In the genomic region with DNA sequence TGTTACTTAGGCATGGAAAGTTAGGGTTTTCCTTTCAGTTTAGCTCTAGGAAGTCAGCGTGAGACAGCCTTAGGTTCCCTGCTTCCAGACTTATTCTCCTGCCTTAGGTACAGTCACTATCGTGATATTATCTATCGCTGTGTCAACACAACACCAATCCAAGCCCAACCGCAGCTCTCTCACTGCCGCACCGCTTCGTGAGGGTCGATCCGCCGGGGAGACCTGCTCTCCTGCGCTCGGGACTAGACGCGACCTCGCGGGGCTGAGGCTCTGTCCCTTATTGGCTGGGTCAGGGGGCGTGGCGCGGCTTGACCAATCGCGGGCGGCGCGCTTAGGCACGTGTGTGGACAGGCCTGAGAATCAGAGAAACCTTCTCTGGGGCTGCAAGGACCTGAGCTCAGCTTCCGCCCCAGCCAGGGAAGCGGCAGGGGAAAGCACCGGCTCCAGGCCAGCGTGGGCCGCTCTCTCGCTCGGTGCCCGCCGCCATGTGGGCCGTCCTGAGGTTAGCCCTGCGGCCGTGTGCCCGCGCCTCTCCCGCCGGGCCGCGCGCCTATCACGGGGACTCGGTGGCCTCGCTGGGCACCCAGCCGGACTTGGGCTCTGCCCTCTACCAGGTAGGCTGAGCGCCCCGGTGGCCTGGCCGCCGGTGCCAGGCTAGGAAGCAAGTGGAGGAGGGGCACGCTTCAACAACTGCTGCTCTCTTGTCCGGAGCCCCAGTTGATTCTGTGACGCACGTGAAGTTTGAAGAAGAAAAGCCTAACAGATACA, we compare ENCODE assay signal across 1 cellular context.
TF ChIP-seq lines count a peak whose summit lies in the region.

A gene (plus strand): TSS at position 400 of the 768 bp plus-strand sequence. CDS start 86 bp downstream, at position 486.

TF ChIP-seq in HepG2, 621 proteins besides CTCF, POLR2A, EP300 and RAD21 (continued from another document and continues in another):
- TF ChIP-seq, protein P1, sequence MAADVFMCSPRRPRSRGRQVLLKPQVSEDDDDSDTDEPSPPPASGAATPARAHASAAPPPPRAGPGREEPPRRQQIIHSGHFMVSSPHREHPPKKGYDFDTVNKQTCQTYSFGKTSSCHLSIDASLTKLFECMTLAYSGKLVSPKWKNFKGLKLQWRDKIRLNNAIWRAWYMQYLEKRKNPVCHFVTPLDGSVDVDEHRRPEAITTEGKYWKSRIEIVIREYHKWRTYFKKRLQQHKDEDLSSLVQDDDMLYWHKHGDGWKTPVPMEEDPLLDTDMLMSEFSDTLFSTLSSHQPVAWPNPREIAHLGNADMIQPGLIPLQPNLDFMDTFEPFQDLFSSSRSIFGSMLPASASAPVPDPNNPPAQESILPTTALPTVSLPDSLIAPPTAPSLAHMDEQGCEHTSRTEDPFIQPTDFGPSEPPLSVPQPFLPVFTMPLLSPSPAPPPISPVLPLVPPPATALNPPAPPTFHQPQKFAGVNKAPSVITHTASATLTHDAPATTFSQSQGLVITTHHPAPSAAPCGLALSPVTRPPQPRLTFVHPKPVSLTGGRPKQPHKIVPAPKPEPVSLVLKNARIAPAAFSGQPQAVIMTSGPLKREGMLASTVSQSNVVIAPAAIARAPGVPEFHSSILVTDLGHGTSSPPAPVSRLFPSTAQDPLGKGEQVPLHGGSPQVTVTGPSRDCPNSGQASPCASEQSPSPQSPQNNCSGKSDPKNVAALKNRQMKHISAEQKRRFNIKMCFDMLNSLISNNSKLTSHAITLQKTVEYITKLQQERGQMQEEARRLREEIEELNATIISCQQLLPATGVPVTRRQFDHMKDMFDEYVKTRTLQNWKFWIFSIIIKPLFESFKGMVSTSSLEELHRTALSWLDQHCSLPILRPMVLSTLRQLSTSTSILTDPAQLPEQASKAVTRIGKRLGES (CRISPR knock-in tag; IDR thresholded peaks at IDR 0.05; ENCODE audit: borderline replicate concordance): no peak
- TF ChIP-seq EZH2 (conservative IDR thresholded peaks at IDR 0.05; ENCODE audit: low read depth, low read length) (no peak), SNAI1 (CRISPR knock-in tag; IDR thresholded peaks at IDR 0.05; ENCODE audit: borderline replicate concordance) (no peak; the same call in 1 of the 2 replicates), DR1 (CRISPR knock-in tag; IDR thresholded peaks at IDR 0.05) (peak; percentile 85), ZNF567 (CRISPR knock-in tag; IDR thresholded peaks at IDR 0.05; ENCODE audit: borderline replicate concordance) (no peak), ZNF83 (CRISPR knock-in tag; IDR thresholded peaks at IDR 0.05; ENCODE audit: borderline replicate concordance) (no peak), CBX2 (IDR thresholded peaks at IDR 0.05; ENCODE audit: low read depth, low read length) (no peak), CBX2 (CRISPR knock-in tag; IDR thresholded peaks at IDR 0.05; ENCODE audit: low read depth) (no peak), FOXC1 (CRISPR knock-in tag; IDR thresholded peaks at IDR 0.05; ENCODE audit: borderline replicate concordance) (peak; percentile 61; the same call in 1 of the 2 replicates), ZNF569 (CRISPR knock-in tag; IDR thresholded peaks at IDR 0.05; ENCODE audit: borderline replicate concordance) (no peak), RFX3 (CRISPR knock-in tag; IDR thresholded peaks at IDR 0.05) (no peak), NAIF1 (CRISPR knock-in tag; IDR thresholded peaks at IDR 0.05; ENCODE audit: borderline replicate concordance) (no peak), ZNF367 (CRISPR knock-in tag; IDR thresholded peaks at IDR 0.05; ENCODE audit: borderline replicate concordance) (no peak), GATAD1 (CRISPR knock-in tag; IDR thresholded peaks at IDR 0.05) (peak; percentile 86), ZFP1 (CRISPR knock-in tag; IDR thresholded peaks at IDR 0.05) (no peak), ZNF615 (CRISPR knock-in tag; IDR thresholded peaks at IDR 0.05; ENCODE audit: borderline replicate concordance) (0 out of 2 replicates have a peak, but pooled peaks have one; percentile 34), ZNF724P (CRISPR knock-in tag; IDR thresholded peaks at IDR 0.05; ENCODE audit: borderline replicate concordance) (peak; percentile 29; the same call in 1 of the 2 replicates), ZNF589 (CRISPR knock-in tag; conservative IDR thresholded peaks at IDR 0.05) (no peak), KLF16 (CRISPR knock-in tag; IDR thresholded peaks at IDR 0.05) (peak in 1 of 2 experiments; percentile 76; a peak in 2 of 4 replicates), XRCC5 (optimal IDR thresholded peaks at IDR 0.05; ENCODE audit: low read length) (no peak), ZZZ3 (CRISPR knock-in tag; IDR thresholded peaks at IDR 0.05; ENCODE audit: borderline replicate concordance) (no peak), GTF3A (CRISPR knock-in tag; conservative IDR thresholded peaks at IDR 0.05) (0 out of 2 replicates have a peak, but pooled peaks have one; percentile 67), ZC3H4 (CRISPR knock-in tag; IDR thresholded peaks at IDR 0.05; ENCODE audit: borderline replicate concordance) (no peak), KLF6 (CRISPR knock-in tag; IDR thresholded peaks at IDR 0.05) (peak; percentile 73; the same call in 1 of the 2 replicates), TEAD3 (CRISPR knock-in tag; optimal IDR thresholded peaks at IDR 0.05; ENCODE audit: borderline replicate concordance) (no peak), SNRNP70 (IDR thresholded peaks at IDR 0.05; ENCODE audit: low read depth, low read length) (no peak), ZNF138 (CRISPR knock-in tag; IDR thresholded peaks at IDR 0.05; ENCODE audit: low read depth) (0 out of 2 replicates have a peak, but pooled peaks have one; percentile 74), ARNT2 (CRISPR knock-in tag; IDR thresholded peaks at IDR 0.05; ENCODE audit: low read depth) (peak; percentile 60; the same call in 1 of the 2 replicates), CHD4 (IDR thresholded peaks at IDR 0.05; ENCODE audit: borderline replicate concordance, low read length) (no peak), GABPB1 (CRISPR knock-in tag; IDR thresholded peaks at IDR 0.05) (peak; percentile 89), TEAD2 (CRISPR knock-in tag; IDR thresholded peaks at IDR 0.05) (no peak), ZNF552 (CRISPR knock-in tag; IDR thresholded peaks at IDR 0.05; ENCODE audit: borderline replicate concordance) (peak; percentile 32; the same call in 1 of the 2 replicates), REXO4 (CRISPR knock-in tag; IDR thresholded peaks at IDR 0.05; ENCODE audit: borderline replicate concordance) (peak; percentile 36; the same call in 1 of the 2 replicates), CREM (IDR thresholded peaks at IDR 0.05) (no peak), CREM (CRISPR knock-in tag; IDR thresholded peaks at IDR 0.05) (no peak), ZNF326 (CRISPR knock-in tag; IDR thresholded peaks at IDR 0.05; ENCODE audit: borderline replicate concordance) (no peak), MTF2 (CRISPR knock-in tag; IDR thresholded peaks at IDR 0.05; ENCODE audit: borderline replicate concordance) (no peak), ZNF501 (CRISPR knock-in tag; IDR thresholded peaks at IDR 0.05) (peak; percentile 91), SMAD3 (CRISPR knock-in tag; IDR thresholded peaks at IDR 0.05) (no peak)
- TF ChIP-seq, protein P2, sequence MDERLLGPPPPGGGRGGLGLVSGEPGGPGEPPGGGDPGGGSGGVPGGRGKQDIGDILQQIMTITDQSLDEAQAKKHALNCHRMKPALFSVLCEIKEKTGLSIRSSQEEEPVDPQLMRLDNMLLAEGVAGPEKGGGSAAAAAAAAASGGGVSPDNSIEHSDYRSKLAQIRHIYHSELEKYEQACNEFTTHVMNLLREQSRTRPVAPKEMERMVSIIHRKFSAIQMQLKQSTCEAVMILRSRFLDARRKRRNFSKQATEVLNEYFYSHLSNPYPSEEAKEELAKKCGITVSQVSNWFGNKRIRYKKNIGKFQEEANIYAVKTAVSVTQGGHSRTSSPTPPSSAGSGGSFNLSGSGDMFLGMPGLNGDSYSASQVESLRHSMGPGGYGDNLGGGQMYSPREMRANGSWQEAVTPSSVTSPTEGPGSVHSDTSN (CRISPR knock-in tag; IDR thresholded peaks at IDR 0.05): no peak
- TF ChIP-seq, protein P3, sequence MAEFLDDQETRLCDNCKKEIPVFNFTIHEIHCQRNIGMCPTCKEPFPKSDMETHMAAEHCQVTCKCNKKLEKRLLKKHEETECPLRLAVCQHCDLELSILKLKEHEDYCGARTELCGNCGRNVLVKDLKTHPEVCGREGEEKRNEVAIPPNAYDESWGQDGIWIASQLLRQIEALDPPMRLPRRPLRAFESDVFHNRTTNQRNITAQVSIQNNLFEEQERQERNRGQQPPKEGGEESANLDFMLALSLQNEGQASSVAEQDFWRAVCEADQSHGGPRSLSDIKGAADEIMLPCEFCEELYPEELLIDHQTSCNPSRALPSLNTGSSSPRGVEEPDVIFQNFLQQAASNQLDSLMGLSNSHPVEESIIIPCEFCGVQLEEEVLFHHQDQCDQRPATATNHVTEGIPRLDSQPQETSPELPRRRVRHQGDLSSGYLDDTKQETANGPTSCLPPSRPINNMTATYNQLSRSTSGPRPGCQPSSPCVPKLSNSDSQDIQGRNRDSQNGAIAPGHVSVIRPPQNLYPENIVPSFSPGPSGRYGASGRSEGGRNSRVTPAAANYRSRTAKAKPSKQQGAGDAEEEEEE (CRISPR knock-in tag; IDR thresholded peaks at IDR 0.05; ENCODE audit: borderline replicate concordance): no peak
- TF ChIP-seq, protein P4, sequence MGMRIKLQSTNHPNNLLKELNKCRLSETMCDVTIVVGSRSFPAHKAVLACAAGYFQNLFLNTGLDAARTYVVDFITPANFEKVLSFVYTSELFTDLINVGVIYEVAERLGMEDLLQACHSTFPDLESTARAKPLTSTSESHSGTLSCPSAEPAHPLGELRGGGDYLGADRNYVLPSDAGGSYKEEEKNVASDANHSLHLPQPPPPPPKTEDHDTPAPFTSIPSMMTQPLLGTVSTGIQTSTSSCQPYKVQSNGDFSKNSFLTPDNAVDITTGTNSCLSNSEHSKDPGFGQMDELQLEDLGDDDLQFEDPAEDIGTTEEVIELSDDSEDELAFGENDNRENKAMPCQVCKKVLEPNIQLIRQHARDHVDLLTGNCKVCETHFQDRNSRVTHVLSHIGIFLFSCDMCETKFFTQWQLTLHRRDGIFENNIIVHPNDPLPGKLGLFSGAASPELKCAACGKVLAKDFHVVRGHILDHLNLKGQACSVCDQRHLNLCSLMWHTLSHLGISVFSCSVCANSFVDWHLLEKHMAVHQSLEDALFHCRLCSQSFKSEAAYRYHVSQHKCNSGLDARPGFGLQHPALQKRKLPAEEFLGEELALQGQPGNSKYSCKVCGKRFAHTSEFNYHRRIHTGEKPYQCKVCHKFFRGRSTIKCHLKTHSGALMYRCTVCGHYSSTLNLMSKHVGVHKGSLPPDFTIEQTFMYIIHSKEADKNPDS (CRISPR knock-in tag; IDR thresholded peaks at IDR 0.05): no peak
- TF ChIP-seq, protein P5, sequence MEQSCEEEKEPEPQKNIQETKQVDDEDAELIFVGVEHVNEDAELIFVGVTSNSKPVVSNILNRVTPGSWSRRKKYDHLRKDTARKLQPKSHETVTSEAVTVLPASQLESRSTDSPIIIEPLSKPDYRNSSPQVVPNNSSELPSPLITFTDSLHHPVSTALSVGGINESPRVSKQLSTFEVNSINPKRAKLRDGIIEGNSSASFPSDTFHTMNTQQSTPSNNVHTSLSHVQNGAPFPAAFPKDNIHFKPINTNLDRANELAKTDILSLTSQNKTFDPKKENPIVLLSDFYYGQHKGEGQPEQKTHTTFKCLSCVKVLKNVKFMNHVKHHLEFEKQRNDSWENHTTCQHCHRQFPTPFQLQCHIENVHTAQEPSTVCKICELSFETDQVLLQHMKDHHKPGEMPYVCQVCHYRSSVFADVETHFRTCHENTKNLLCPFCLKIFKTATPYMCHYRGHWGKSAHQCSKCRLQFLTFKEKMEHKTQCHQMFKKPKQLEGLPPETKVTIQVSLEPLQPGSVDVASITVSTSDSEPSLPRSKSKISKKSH (CRISPR knock-in tag; IDR thresholded peaks at IDR 0.05; ENCODE audit: borderline replicate concordance): peak; percentile 91
- TF ChIP-seq, protein P6, sequence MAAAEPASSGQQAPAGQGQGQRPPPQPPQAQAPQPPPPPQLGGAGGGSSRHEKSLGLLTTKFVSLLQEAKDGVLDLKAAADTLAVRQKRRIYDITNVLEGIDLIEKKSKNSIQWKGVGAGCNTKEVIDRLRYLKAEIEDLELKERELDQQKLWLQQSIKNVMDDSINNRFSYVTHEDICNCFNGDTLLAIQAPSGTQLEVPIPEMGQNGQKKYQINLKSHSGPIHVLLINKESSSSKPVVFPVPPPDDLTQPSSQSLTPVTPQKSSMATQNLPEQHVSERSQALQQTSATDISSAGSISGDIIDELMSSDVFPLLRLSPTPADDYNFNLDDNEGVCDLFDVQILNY (CRISPR knock-in tag; conservative IDR thresholded peaks at IDR 0.05): 0 out of 2 replicates have a peak, but pooled peaks have one; percentile 9
- TF ChIP-seq, protein P7, sequence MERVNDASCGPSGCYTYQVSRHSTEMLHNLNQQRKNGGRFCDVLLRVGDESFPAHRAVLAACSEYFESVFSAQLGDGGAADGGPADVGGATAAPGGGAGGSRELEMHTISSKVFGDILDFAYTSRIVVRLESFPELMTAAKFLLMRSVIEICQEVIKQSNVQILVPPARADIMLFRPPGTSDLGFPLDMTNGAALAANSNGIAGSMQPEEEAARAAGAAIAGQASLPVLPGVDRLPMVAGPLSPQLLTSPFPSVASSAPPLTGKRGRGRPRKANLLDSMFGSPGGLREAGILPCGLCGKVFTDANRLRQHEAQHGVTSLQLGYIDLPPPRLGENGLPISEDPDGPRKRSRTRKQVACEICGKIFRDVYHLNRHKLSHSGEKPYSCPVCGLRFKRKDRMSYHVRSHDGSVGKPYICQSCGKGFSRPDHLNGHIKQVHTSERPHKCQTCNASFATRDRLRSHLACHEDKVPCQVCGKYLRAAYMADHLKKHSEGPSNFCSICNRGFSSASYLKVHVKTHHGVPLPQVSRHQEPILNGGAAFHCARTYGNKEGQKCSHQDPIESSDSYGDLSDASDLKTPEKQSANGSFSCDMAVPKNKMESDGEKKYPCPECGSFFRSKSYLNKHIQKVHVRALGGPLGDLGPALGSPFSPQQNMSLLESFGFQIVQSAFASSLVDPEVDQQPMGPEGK (CRISPR knock-in tag; IDR thresholded peaks at IDR 0.05): 0 out of 2 replicates have a peak, but pooled peaks have one; percentile 7
- TF ChIP-seq, protein P8, sequence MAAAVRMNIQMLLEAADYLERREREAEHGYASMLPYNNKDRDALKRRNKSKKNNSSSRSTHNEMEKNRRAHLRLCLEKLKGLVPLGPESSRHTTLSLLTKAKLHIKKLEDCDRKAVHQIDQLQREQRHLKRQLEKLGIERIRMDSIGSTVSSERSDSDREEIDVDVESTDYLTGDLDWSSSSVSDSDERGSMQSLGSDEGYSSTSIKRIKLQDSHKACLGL (CRISPR knock-in tag; IDR thresholded peaks at IDR 0.05): peak; percentile 89; the same call in 1 of the 2 replicates
- TF ChIP-seq, protein P9, sequence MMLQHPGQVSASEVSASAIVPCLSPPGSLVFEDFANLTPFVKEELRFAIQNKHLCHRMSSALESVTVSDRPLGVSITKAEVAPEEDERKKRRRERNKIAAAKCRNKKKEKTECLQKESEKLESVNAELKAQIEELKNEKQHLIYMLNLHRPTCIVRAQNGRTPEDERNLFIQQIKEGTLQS (CRISPR knock-in tag; IDR thresholded peaks at IDR 0.05): peak; percentile 21; the same call in 1 of the 2 replicates
- TF ChIP-seq, protein P10, sequence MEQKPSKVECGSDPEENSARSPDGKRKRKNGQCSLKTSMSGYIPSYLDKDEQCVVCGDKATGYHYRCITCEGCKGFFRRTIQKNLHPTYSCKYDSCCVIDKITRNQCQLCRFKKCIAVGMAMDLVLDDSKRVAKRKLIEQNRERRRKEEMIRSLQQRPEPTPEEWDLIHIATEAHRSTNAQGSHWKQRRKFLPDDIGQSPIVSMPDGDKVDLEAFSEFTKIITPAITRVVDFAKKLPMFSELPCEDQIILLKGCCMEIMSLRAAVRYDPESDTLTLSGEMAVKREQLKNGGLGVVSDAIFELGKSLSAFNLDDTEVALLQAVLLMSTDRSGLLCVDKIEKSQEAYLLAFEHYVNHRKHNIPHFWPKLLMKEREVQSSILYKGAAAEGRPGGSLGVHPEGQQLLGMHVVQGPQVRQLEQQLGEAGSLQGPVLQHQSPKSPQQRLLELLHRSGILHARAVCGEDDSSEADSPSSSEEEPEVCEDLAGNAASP (CRISPR knock-in tag; IDR thresholded peaks at IDR 0.05; ENCODE audit: borderline replicate concordance): peak; percentile 30; the same call in 1 of the 2 replicates
